1 cellular context compared by ENCODE assay signal in the genomic region with DNA sequence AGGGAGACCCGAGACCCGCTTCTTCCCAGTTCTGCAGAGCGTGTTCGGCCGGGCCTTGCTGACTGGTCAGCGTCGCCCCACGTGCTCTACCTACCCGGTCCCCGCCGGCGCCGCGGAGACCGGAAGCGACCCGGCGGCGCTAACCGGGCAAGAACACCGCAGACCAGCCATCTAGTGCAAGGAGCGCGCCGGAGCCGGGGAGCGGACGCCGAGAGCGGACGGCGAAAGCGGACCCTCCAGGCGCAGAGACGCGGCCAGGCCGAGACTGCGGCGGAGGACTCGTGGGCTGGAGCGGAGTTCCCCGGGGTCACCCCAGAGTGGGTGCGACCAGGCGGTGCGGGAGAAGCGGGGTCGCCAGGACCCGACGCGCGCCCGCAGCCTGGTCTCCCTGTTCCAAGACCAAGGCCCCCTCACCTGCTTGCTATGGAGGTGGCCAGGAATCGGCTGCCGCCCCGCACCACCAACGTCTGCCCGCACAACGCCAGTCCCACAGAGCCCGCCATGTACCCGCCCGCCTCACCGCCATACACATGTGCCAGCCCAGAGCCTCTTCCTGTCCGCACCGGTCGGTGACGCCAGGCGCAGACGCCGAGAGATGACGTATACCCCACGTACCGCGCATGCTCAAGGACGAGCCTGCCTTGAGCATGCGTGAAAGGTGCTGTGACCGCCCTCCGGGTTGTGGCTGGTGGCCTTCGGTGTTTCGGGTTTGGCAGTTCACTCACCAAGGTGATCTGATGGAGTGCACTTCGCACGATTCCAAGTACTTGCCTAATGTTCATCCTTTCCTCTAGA.
TF ChIP-seq lines count a peak whose summit lies in the region.

A gene with protein sequence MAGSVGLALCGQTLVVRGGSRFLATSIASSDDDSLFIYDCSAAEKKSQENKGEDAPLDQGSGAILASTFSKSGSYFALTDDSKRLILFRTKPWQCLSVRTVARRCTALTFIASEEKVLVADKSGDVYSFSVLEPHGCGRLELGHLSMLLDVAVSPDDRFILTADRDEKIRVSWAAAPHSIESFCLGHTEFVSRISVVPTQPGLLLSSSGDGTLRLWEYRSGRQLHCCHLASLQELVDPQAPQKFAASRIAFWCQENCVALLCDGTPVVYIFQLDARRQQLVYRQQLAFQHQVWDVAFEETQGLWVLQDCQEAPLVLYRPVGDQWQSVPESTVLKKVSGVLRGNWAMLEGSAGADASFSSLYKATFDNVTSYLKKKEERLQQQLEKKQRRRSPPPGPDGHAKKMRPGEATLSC (minus strand): TSS at position 547 of the 795 bp plus-strand sequence. CDS start 44 bp downstream, at position 503.

TF ChIP-seq in liver, 16 proteins besides CTCF, POLR2A, EP300 and RAD21 (continued from another document):
- TF ChIP-seq, protein P1, sequence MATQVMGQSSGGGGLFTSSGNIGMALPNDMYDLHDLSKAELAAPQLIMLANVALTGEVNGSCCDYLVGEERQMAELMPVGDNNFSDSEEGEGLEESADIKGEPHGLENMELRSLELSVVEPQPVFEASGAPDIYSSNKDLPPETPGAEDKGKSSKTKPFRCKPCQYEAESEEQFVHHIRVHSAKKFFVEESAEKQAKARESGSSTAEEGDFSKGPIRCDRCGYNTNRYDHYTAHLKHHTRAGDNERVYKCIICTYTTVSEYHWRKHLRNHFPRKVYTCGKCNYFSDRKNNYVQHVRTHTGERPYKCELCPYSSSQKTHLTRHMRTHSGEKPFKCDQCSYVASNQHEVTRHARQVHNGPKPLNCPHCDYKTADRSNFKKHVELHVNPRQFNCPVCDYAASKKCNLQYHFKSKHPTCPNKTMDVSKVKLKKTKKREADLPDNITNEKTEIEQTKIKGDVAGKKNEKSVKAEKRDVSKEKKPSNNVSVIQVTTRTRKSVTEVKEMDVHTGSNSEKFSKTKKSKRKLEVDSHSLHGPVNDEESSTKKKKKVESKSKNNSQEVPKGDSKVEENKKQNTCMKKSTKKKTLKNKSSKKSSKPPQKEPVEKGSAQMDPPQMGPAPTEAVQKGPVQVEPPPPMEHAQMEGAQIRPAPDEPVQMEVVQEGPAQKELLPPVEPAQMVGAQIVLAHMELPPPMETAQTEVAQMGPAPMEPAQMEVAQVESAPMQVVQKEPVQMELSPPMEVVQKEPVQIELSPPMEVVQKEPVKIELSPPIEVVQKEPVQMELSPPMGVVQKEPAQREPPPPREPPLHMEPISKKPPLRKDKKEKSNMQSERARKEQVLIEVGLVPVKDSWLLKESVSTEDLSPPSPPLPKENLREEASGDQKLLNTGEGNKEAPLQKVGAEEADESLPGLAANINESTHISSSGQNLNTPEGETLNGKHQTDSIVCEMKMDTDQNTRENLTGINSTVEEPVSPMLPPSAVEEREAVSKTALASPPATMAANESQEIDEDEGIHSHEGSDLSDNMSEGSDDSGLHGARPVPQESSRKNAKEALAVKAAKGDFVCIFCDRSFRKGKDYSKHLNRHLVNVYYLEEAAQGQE (IDR thresholded peaks at IDR 0.05), result peak; percentile 32
- peak in 1 of 2 donors; percentile 24 for TF ChIP-seq HNF4A (conservative IDR thresholded peaks at IDR 0.05)
- TF ChIP-seq SP1 (IDR thresholded peaks at IDR 0.05), result peak; percentile 44
- peak; percentile 92 for TF ChIP-seq YY1 (IDR thresholded peaks at IDR 0.05)
- TF ChIP-seq RXRA (IDR thresholded peaks at IDR 0.05), result peak in 1 of 2 donors; percentile 49
- TF ChIP-seq NR2F2 (IDR thresholded peaks at IDR 0.05), result no peak
- no peak for TF ChIP-seq EGR1 (IDR thresholded peaks at IDR 0.05; ENCODE audit: low read depth in 2 of 2)
- TF ChIP-seq FOXA2 (IDR thresholded peaks at IDR 0.05), result no peak
- peak; percentile 96 for TF ChIP-seq TAF1 (conservative IDR thresholded peaks at IDR 0.05)
- TF ChIP-seq HNF4G (IDR thresholded peaks at IDR 0.05), result no peak
